In the genomic region with DNA sequence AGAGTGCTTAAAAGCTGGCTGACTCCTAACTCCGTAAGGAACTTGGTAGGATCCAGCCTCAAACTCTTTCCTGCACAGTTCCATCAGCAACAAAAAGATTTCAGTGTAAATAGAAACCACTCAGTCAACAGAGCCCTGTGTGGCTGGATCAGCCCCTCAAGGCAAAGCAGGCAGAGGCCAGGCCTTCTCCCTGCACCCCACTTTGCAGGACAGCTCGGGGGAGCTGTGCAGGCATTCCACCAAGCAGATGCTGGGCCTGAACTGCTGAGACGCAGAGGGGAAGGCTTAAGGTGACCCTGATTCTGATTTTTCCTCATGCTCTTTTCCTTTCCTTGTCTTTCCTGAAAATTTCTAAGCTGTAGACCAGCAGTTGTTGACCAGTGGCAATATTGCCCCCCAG, we compare ENCODE assay signal across 1 cellular context.
TF ChIP-seq lines count a peak whose summit lies in the region.

No MANE protein-coding gene starts in this region.

TF ChIP-seq in WTC11, 78 proteins besides CTCF, POLR2A, EP300 and RAD21:
- TF ChIP-seq RORB (CRISPR knock-in tag; IDR thresholded peaks at IDR 0.05): no peak
- no peak for TF ChIP-seq GABPB1 (CRISPR knock-in tag; IDR thresholded peaks at IDR 0.05)
- TF ChIP-seq, protein P1, sequence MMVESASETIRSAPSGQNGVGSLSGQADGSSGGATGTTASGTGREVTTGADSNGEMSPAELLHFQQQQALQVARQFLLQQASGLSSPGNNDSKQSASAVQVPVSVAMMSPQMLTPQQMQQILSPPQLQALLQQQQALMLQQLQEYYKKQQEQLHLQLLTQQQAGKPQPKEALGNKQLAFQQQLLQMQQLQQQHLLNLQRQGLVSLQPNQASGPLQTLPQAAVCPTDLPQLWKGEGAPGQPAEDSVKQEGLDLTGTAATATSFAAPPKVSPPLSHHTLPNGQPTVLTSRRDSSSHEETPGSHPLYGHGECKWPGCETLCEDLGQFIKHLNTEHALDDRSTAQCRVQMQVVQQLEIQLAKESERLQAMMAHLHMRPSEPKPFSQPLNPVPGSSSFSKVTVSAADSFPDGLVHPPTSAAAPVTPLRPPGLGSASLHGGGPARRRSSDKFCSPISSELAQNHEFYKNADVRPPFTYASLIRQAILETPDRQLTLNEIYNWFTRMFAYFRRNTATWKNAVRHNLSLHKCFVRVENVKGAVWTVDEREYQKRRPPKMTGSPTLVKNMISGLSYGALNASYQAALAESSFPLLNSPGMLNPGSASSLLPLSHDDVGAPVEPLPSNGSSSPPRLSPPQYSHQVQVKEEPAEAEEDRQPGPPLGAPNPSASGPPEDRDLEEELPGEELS (CRISPR knock-in tag; IDR thresholded peaks at IDR 0.05): no peak
- TF ChIP-seq, protein P2, sequence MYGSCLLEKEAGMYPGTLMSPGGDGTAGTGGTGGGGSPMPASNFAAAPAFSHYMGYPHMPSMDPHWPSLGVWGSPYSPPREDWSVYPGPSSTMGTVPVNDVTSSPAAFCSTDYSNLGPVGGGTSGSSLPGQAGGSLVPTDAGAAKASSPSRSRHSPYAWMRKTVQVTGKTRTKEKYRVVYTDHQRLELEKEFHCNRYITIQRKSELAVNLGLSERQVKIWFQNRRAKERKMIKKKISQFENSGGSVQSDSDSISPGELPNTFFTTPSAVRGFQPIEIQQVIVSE (CRISPR knock-in tag; IDR thresholded peaks at IDR 0.05; ENCODE audit: borderline replicate concordance): no peak
- no peak for TF ChIP-seq IRF2 (CRISPR knock-in tag; IDR thresholded peaks at IDR 0.05; ENCODE audit: borderline replicate concordance, low read depth)
- TF ChIP-seq ZNF121 (CRISPR knock-in tag; IDR thresholded peaks at IDR 0.05): no peak
- TF ChIP-seq ZNF423 (CRISPR knock-in tag; IDR thresholded peaks at IDR 0.05): no peak
- no peak for TF ChIP-seq MXD4 (CRISPR knock-in tag; IDR thresholded peaks at IDR 0.05; ENCODE audit: borderline replicate concordance)
- TF ChIP-seq, protein P3, sequence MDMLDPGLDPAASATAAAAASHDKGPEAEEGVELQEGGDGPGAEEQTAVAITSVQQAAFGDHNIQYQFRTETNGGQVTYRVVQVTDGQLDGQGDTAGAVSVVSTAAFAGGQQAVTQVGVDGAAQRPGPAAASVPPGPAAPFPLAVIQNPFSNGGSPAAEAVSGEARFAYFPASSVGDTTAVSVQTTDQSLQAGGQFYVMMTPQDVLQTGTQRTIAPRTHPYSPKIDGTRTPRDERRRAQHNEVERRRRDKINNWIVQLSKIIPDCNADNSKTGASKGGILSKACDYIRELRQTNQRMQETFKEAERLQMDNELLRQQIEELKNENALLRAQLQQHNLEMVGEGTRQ (CRISPR knock-in tag; IDR thresholded peaks at IDR 0.05): no peak
- no peak for TF ChIP-seq NFE2L1 (CRISPR knock-in tag; IDR thresholded peaks at IDR 0.05)
- no peak for TF ChIP-seq SOX15 (CRISPR knock-in tag; IDR thresholded peaks at IDR 0.05)
- no peak for TF ChIP-seq KAT7 (CRISPR knock-in tag; IDR thresholded peaks at IDR 0.05; ENCODE audit: borderline replicate concordance)
- TF ChIP-seq ZNF232 (CRISPR knock-in tag; IDR thresholded peaks at IDR 0.05): no peak
- TF ChIP-seq CREM (CRISPR knock-in tag; IDR thresholded peaks at IDR 0.05): no peak
- TF ChIP-seq ZNF219 (CRISPR knock-in tag; IDR thresholded peaks at IDR 0.05; ENCODE audit: borderline replicate concordance): no peak
- TF ChIP-seq ESRRA (CRISPR knock-in tag; IDR thresholded peaks at IDR 0.05; ENCODE audit: borderline replicate concordance): no peak
- TF ChIP-seq, protein P4, sequence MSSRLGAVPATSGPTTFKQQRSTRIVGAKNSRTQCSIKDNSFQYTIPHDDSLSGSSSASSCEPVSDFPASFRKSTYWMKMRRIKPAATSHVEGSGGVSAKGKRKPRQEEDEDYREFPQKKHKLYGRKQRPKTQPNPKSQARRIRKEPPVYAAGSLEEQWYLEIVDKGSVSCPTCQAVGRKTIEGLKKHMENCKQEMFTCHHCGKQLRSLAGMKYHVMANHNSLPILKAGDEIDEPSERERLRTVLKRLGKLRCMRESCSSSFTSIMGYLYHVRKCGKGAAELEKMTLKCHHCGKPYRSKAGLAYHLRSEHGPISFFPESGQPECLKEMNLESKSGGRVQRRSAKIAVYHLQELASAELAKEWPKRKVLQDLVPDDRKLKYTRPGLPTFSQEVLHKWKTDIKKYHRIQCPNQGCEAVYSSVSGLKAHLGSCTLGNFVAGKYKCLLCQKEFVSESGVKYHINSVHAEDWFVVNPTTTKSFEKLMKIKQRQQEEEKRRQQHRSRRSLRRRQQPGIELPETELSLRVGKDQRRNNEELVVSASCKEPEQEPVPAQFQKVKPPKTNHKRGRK (CRISPR knock-in tag; IDR thresholded peaks at IDR 0.05; ENCODE audit: borderline replicate concordance): no peak
- TF ChIP-seq TEAD1 (CRISPR knock-in tag; IDR thresholded peaks at IDR 0.05): no peak
